In the genomic region with DNA sequence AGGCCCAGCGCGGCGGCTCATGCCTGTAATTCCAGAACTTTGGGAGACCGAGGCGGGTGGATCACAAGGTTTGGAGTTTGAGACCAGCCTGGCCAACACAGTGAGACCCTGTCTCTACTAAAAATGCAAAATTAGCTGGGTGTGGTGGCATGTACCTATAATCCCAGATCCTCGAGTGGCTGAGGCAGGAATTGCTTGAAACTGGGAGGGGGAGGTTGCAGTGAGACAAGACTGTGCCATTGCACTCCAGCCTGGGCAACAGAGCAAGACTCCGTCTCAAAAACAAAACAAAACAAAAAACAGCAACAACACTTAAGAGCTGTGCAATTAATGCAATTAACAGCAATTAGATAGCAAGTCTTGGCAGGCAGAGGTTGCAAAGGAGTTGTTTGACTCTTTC, we compare ENCODE assay signal across 2 cellular contexts. TPM values are rescaled to one million over a fixed set of nuclear protein-coding genes. Genes with fewer than 3 reads are reported as not detected.
"Had no signal": no experiment of that assay in that cellular context is flagged by ENCODE, and none has a peak within 500 bp of the region (broad histone marks: within the 10 kb centered on the region; RNA-seq: fewer than 3 reads in every experiment).

No MANE protein-coding gene starts in this region.

RNA-seq across cellular contexts. Expression of gene MORN3, which starts 45.6 kb away (rescaled TPM):
- total RNA-seq: Peyer's patch, SK-MEL-5 had no signal
